Comparison of ENCODE assay signal across 8 cellular contexts in the genomic region with DNA sequence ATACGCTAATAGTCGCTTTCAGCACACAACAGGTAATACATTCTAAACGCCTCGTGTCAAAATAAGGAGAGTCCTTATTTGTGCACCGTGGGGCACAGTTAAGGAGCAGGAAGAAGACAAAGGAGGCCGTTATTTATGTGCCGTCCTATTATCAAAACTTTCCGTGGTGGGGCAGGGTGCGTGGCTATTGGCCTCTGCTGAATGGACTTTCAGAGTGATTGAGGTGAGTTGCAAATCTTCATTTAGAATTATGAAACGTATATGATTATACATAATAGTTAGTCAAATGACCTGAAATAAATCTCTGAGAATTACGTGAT. TPM values are rescaled to one million over a fixed set of nuclear protein-coding genes. Genes with fewer than 3 reads are reported as not detected.
A peak's percentile ranks its signal among the peaks of the same experiment; 100 is the strongest.
DNase-seq lines count a peak whose midpoint lies in the region; ATAC-seq and TF ChIP-seq lines count a peak whose summit lies in the region.

No MANE protein-coding gene starts in this region.

- peaks cover 63% of the 10 kb centered on the region for H3K36me3 Mint-ChIP-seq in dendritic cell treated with granulocyte-macrophage colony-stimulating factor and Interleukin-4, amounts not matched to agents 40 ng/mL and 50 ng/mL, for 4 days (ENCODE audit: low read depth)

- POLR2A ChIA-PET in BJ (lab: Charles Lee) = no interaction called here

- peak overlapping the region; percentile 76 to 88 for H3K27ac ChIP-seq in aorta (ENCODE audit: low read depth in 1 of 2, low read length in 2 of 2)

- peaks cover 16% of the 10 kb centered on the region for H3K4me1 ChIP-seq in mucosa of stomach (ENCODE audit: control insufficient read depth, insufficient read depth, low read length)
- H3K4me1 ChIP-seq in aorta (ENCODE audit: control insufficient read depth in 1 of 2, insufficient read depth in 2 of 2, low read length in 2 of 2) = peaks cover 2% of the 10 kb centered on the region in 2 donors

- peak; percentile 10 for ATAC-seq in GM21786 (IDR thresholded peaks at IDR 0.05; ENCODE audit: unreplicated experiment)
- peak; percentile 1 for ATAC-seq in aorta (ENCODE audit: low FRiP score)
- no peak for ATAC-seq in HG03469 (IDR thresholded peaks at IDR 0.05; ENCODE audit: unreplicated experiment)

- no peaks in the 10 kb centered on the region for H3K27me3 Mint-ChIP-seq in dendritic cell treated with granulocyte-macrophage colony-stimulating factor and Interleukin-4, amounts not matched to agents 40 ng/mL and 50 ng/mL, for 4 days

- no peaks in the 10 kb centered on the region for H3K9me3 Mint-ChIP-seq in dendritic cell treated with granulocyte-macrophage colony-stimulating factor and Interleukin-4, amounts not matched to agents 40 ng/mL and 50 ng/mL, for 4 days

- CTCF ChIA-PET in BJ (lab: Yijun Ruan, JAX) = interaction anchor here (1.4 to 1.6 kb wide), 2 partner anchors 16 to 59 kb away, joined by 3 to 4 read pairs; a partner anchor contains a TSS

- no peaks in the 10 kb centered on the region for H3K27me3 ChIP-seq in BJ (ENCODE audit: control insufficient read depth, insufficient read depth, low read length)
- H3K27me3 ChIP-seq in mucosa of stomach (ENCODE audit: control insufficient read depth, insufficient read depth, low read length) = no peaks in the 10 kb centered on the region
- no peaks in the 10 kb centered on the region for H3K27me3 ChIP-seq in aorta (ENCODE audit: control insufficient read depth in 1 of 2, insufficient read depth in 2 of 2, low read length in 1 of 2)

- H3K27ac Mint-ChIP-seq in dendritic cell treated with granulocyte-macrophage colony-stimulating factor and Interleukin-4, amounts not matched to agents 40 ng/mL and 50 ng/mL, for 4 days = peak overlapping the region; percentile 96

- DNase-seq in BJ (ENCODE audit: low read depth) = no peak
- DNase-seq in SK-MEL-5 (ENCODE audit: low read depth, low spot score) = peak; percentile 46
- no peak for DNase-seq in aorta
- DNase-seq in COLO829 (ENCODE audit: low spot score) = no peak

- H3K4me1 Mint-ChIP-seq in dendritic cell treated with granulocyte-macrophage colony-stimulating factor and Interleukin-4, amounts not matched to agents 40 ng/mL and 50 ng/mL, for 4 days (ENCODE audit: low read depth) = peaks cover 21% of the 10 kb centered on the region

- 1% methylated on average over 11 of the region's 11 CpGs for WGBS in aorta, 2 donors

- peak overlapping the region; percentile 36 for H3K9ac ChIP-seq in mucosa of stomach (ENCODE audit: low read length)

- intact Hi-C loops in dendritic cell treated with granulocyte-macrophage colony-stimulating factor and Interleukin-4, amounts not matched to agents 40 ng/mL and 50 ng/mL, for 4 days (cut with micrococcal nuclease) = loop anchor here (5.0 kb wide), 1 partner anchor 109 kb away; a partner anchor contains a TSS
- intact Hi-C loops in aorta (cut with DNase I) = loop anchor here in 1 of 2 donors (5.0 to 10.0 kb wide), 2 partner anchors 56 to 112 kb away; a partner anchor contains a TSS

- H3K36me3 ChIP-seq in BJ (ENCODE audit: control insufficient read depth, insufficient read depth, low read length) (no peaks in the 10 kb centered on the region), mucosa of stomach (ENCODE audit: control insufficient read depth, insufficient read depth, low read length) (no peaks in the 10 kb centered on the region), aorta (ENCODE audit: control insufficient read depth in 1 of 2, insufficient read depth in 2 of 2, low read length in 1 of 2) (no peaks in the 10 kb centered on the region)

- no peak for TF ChIP-seq CTCF in BJ (IDR thresholded peaks at IDR 0.05; ENCODE audit: insufficient read depth, low read depth, low read length)

- no peaks in the 10 kb centered on the region for H3K9me3 ChIP-seq in mucosa of stomach (ENCODE audit: control insufficient read depth, low read length)
- no peaks in the 10 kb centered on the region for H3K9me3 ChIP-seq in aorta (ENCODE audit: control insufficient read depth, low read length)

- H3K4me3 Mint-ChIP-seq in dendritic cell treated with granulocyte-macrophage colony-stimulating factor and Interleukin-4, amounts not matched to agents 40 ng/mL and 50 ng/mL, for 4 days = peak overlapping the region; percentile 87

- H3K4me3 ChIP-seq in BJ (ENCODE audit: low read depth, low read length) (peak overlapping the region; percentile 67), mucosa of stomach (ENCODE audit: low read length) (peak overlapping the region; percentile 43), aorta (ENCODE audit: low read length in 2 of 2) (peak overlapping the region; percentile 81 to 94)

- in situ Hi-C loops in SK-MEL-5 (cut with HindIII; ENCODE audit: low pct_unique_long_range_greater_than_20kb, low sequenced_read_pairs) = no loop called here

RNA-seq across cellular contexts. Expression of a gene that starts 0.8 kb away (rescaled TPM):
- polyA plus RNA-seq in BJ (2011; rRNA removed) (41.7 and 50.3 TPM in 2 replicates), aorta (10 to 100 TPM; 32.6 to 33.3 TPM)
- polyA minus RNA-seq in BJ (2011; rRNA and poly(A)+ RNA removed) = 23.1 and 27.1 TPM in 2 replicates
- 41.7 and 42.2 TPM in 2 replicates for total RNA-seq in SK-MEL-5 (2014; rRNA removed; shearing (Covaris generic))
- 42.9 and 52.6 TPM in 2 replicates for polyA plus RNA-seq in SK-MEL-5 (2015; cell fraction: cytosol; rRNA removed)
- 53.8 and 61.4 TPM in 2 replicates for polyA plus RNA-seq in SK-MEL-5 (2015; cell fraction: nucleus; rRNA removed)
- total RNA-seq in aorta = 10 to 100 TPM; 59.0 to 71.4 TPM

RNA-seq across cellular contexts. Expression of a gene that starts 27.6 kb away (rescaled TPM):
- polyA plus RNA-seq in BJ (2011; rRNA removed) (124 and 178 TPM in 2 replicates), aorta (100 to 1,000 TPM in 1 of 2 donors, 10 to 100 TPM in 1; 67.7 to 122 TPM)
- 46.2 and 53.9 TPM in 2 replicates for polyA minus RNA-seq in BJ (2011; rRNA and poly(A)+ RNA removed)
- total RNA-seq in SK-MEL-5 (2014; rRNA removed; shearing (Covaris generic)) = 84.7 and 94.9 TPM in 2 replicates
- 108 and 125 TPM in 2 replicates for polyA plus RNA-seq in SK-MEL-5 (2015; cell fraction: cytosol; rRNA removed)
- 15.5 and 20.7 TPM in 2 replicates for polyA plus RNA-seq in SK-MEL-5 (2015; cell fraction: nucleus; rRNA removed)
- total RNA-seq in aorta = 10 to 100 TPM; 79.2 to 79.6 TPM

RNA-seq across cellular contexts. Expression of a gene that starts 58.3 kb away (rescaled TPM):
- 3.3 and 5.6 TPM in 2 replicates for polyA plus RNA-seq in BJ (2011; rRNA removed)
- polyA minus RNA-seq in BJ (2011; rRNA and poly(A)+ RNA removed) = 1.3 and 2.1 TPM in 2 replicates
- total RNA-seq in SK-MEL-5 (2014; rRNA removed; shearing (Covaris generic)) = 5.6 and 6.7 TPM in 2 replicates
- polyA plus RNA-seq in SK-MEL-5 (2015; cell fraction: cytosol; rRNA removed) = 5.4 and 6.2 TPM in 2 replicates
- polyA plus RNA-seq in SK-MEL-5 (2015; cell fraction: nucleus; rRNA removed) = 3.7 and 5.1 TPM in 2 replicates
- 1 to 10 TPM; 7.5 to 9.2 TPM for total RNA-seq in aorta
- polyA plus RNA-seq in aorta = 1 to 10 TPM; 2.8 to 2.9 TPM
